ENCODE assay signal across 21 cellular contexts in genomic region chrX:15908891-15909290, GRCh38. TPM values are rescaled to one million over a fixed set of nuclear protein-coding genes. Genes with fewer than 3 reads are reported as not detected.
A peak's percentile ranks its signal among the peaks of the same experiment; 100 is the strongest.
DNase-seq lines count a peak whose midpoint lies in the region; ATAC-seq, FAIRE-seq and TF ChIP-seq lines count a peak whose summit lies in the region.
"Had no signal": no experiment of that assay in that cellular context is flagged by ENCODE, and none has a peak within 500 bp of the region (broad histone marks: within the 10 kb centered on the region; RNA-seq: fewer than 3 reads in every experiment).

No MANE protein-coding gene starts in this region.

- H2AK5ac ChIP-seq in trophoblast cell (ENCODE audit: low read length) = no peak overlapping the region

- in situ Hi-C loops in HepG2 (cut with HindIII; ENCODE audit: extremely low pct_ligation_motif_present, low pct_unique_long_range_greater_than_20kb) = no loop called here

- TF ChIP-seq CTCF in HepG2 (CRISPR knock-in tag; IDR thresholded peaks at IDR 0.05) = no peak
- no peak for TF ChIP-seq CTCF in right lobe of liver (IDR thresholded peaks at IDR 0.05)
- TF ChIP-seq CTCF in cardiac fibroblast (IDR thresholded peaks at IDR 0.05; ENCODE audit: low read depth, low read length) = no peak
- no peak for TF ChIP-seq CTCF in hepatocyte (IDR thresholded peaks at IDR 0.05; ENCODE audit: poor library complexity)

- FAIRE-seq in HepG2 (lab: Jason Lieb, UNC) = no peak
- FAIRE-seq: GM12878, H54 had no signal

- no peak overlapping the region for H3K4ac ChIP-seq in trophoblast cell (ENCODE audit: low read depth, low read length)

- H2AFZ ChIP-seq in HepG2 (ENCODE audit: low read length) = no peak overlapping the region
- no peak overlapping the region for H2AFZ ChIP-seq in trophoblast cell (ENCODE audit: insufficient read depth, low read length, poor library complexity)
- no peak overlapping the region for H2AFZ ChIP-seq in hepatocyte

- no peak overlapping the region for H3K4me2 ChIP-seq in HepG2 (ENCODE audit: low read depth, low read length)
- no peak overlapping the region for H3K4me2 ChIP-seq in trophoblast cell (ENCODE audit: low read length)
- no peak overlapping the region for H3K4me2 ChIP-seq in hepatocyte

- H2BK12ac ChIP-seq in trophoblast cell (ENCODE audit: low read length) = no peak overlapping the region

- DNase-seq in HepG2 (ENCODE audit: low spot score) (peak; percentile 12), right lobe of liver (no peak), cardiac fibroblast (ENCODE audit: low read depth in 2 of 2) (peak; percentile 7 to 21), left kidney (ENCODE audit: low read depth, low spot score) (peak; percentile 9), trophoblast cell (no peak), Right ventricle myocardium superior (no peak), hepatocyte (ENCODE audit: low spot score) (no peak)
- DNase-seq: activated CD4-positive, alpha-beta T cell treated with anti-CD3 and anti-CD28 coated beads, Interleukin-2, amount 10 ng/mL, durations not matched to agents 7 days and 5 days; activated naive CD8-positive, alpha-beta T cell treated with anti-CD3 and anti-CD28 coated beads, Interleukin-2, amount 10 ng/mL, durations not matched to agents 7 days and 5 days; activated T-cell treated with anti-CD3 and anti-CD28 coated beads, Interleukin-2, amount 50 U/mL, for 24 hours; CD8-positive, alpha-beta memory T cell; heart right ventricle; kidney glomerular epithelial cell; mucosa of descending colon; NCI-H2171; SJCRH30; stimulated activated naive CD4-positive, alpha-beta T cell treated with Interleukin-2 at 50 U/mL for 16 hours; T1000 had no signal

- no TSS peak for BruUV-seq in HepG2 (replicated peaks; lab: Mats Ljungman, UMichigan)

- intact Hi-C loops in HepG2 (cut with micrococcal nuclease; ENCODE audit: unreplicated experiment) = no loop called here
- intact Hi-C loops in right lobe of liver (cut with DNase I) = no loop called here
- intact Hi-C loops in Right ventricle myocardium superior (cut with DNase I) = no loop called here

- H4K8ac ChIP-seq in trophoblast cell (ENCODE audit: low read depth, low read length) = no peak overlapping the region

- H3K27ac ChIP-seq in HepG2 (ENCODE audit: extremely low read length, insufficient read depth, low read length) (no peak overlapping the region), right lobe of liver (no peak overlapping the region), trophoblast cell (ENCODE audit: low read depth, low read length) (no peak overlapping the region), hepatocyte (no peak overlapping the region)
- H3K27ac ChIP-seq: heart right ventricle, SJCRH30 had no signal

- H3K36me3 ChIP-seq in HepG2 (replicated peaks in 1 of 2; ENCODE audit: control insufficient read depth in 1 of 2, insufficient read depth in 2 of 2, low read length in 2 of 2) (no peaks in the 10 kb centered on the region), right lobe of liver (no peaks in the 10 kb centered on the region), trophoblast cell (ENCODE audit: control insufficient read depth in 1 of 2, insufficient read depth in 2 of 2, low read length in 2 of 2) (no peaks in the 10 kb centered on the region), hepatocyte (replicated peaks; ENCODE audit: insufficient read depth, low read depth) (no peaks in the 10 kb centered on the region)
- H3K36me3 ChIP-seq: heart right ventricle, SJCRH30 had no signal

- H3K4me1 ChIP-seq in HepG2 (ENCODE audit: insufficient read depth, low read length) (peaks cover 7% of the 10 kb centered on the region), right lobe of liver (no peaks in the 10 kb centered on the region), trophoblast cell (ENCODE audit: control insufficient read depth in 1 of 2, insufficient read depth in 2 of 2, low read length in 2 of 2) (no peaks in the 10 kb centered on the region), hepatocyte (ENCODE audit: insufficient read depth) (peaks cover 7% of the 10 kb centered on the region)

- H3K9ac ChIP-seq in HepG2 (ENCODE audit: insufficient read depth, low read depth, low read length) (no peak overlapping the region), trophoblast cell (ENCODE audit: low read length) (no peak overlapping the region)

- TF ChIP-seq POLR2A in HepG2 (IDR thresholded peaks at IDR 0.05; ENCODE audit: insufficient read depth in 1 of 2, low read depth in 2 of 2, low read length in 2 of 2) (no peak), right lobe of liver (IDR thresholded peaks at IDR 0.05) (no peak)

- TF ChIP-seq RAD21 in HepG2 (CRISPR knock-in tag; IDR thresholded peaks at IDR 0.05) = no peak

- H4K20me1 ChIP-seq in HepG2 (ENCODE audit: insufficient read depth, low read length) = no peaks in the 10 kb centered on the region
- H4K20me1 ChIP-seq in hepatocyte (ENCODE audit: insufficient read depth, poor library complexity, severe bottlenecking) = no peaks in the 10 kb centered on the region

- H4K91ac ChIP-seq in trophoblast cell (ENCODE audit: low read depth, low read length) = no peak overlapping the region

- CTCF ChIA-PET in HepG2 (lab: Yijun Ruan, JAX; ENCODE audit: low intra/inter-chr PET ratio, low total read pairs) = no interaction called here

- H3K14ac ChIP-seq in trophoblast cell (ENCODE audit: low read length) = no peak overlapping the region

- POLR2A ChIA-PET in HepG2 (lab: Yijun Ruan, JAX) = no interaction called here

- H2BK5ac ChIP-seq in trophoblast cell (ENCODE audit: low read depth, low read length, poor library complexity) = no peak overlapping the region

- H3K27me3 ChIP-seq in HepG2 (ENCODE audit: control insufficient read depth in 1 of 2, insufficient read depth in 2 of 2, low read length in 2 of 2) (no peaks in the 10 kb centered on the region), right lobe of liver (no peaks in the 10 kb centered on the region), trophoblast cell (ENCODE audit: insufficient read depth, low read length) (no peaks in the 10 kb centered on the region), hepatocyte (no peaks in the 10 kb centered on the region)
- H3K27me3 ChIP-seq: SJCRH30 had no signal

- H3K23ac ChIP-seq in trophoblast cell (ENCODE audit: low read length) = no peak overlapping the region

- no peak overlapping the region for H3K18ac ChIP-seq in trophoblast cell (ENCODE audit: low read length)

- no peaks in the 10 kb centered on the region for H3K9me2 ChIP-seq in hepatocyte (replicated peaks; ENCODE audit: insufficient read depth)

- no peaks in the 10 kb centered on the region for H3K79me1 ChIP-seq in trophoblast cell (ENCODE audit: low read length)

- peak; percentile 63 for ATAC-seq in HepG2
- ATAC-seq in right lobe of liver = no peak
- ATAC-seq in GM18502 (IDR thresholded peaks at IDR 0.05; ENCODE audit: poor library complexity, unreplicated experiment) = no peak
- no peak for ATAC-seq in Right ventricle myocardium superior (ENCODE audit: poor library complexity)
- ATAC-seq: GM12878, mucosa of descending colon had no signal

- H3K9me3 ChIP-seq in HepG2 (ENCODE audit: low read length) = no peaks in the 10 kb centered on the region
- no peaks in the 10 kb centered on the region for H3K9me3 ChIP-seq in right lobe of liver
- H3K9me3 ChIP-seq in trophoblast cell (ENCODE audit: insufficient read depth, low read depth, low read length) = no peaks in the 10 kb centered on the region
- no peaks in the 10 kb centered on the region for H3K9me3 ChIP-seq in hepatocyte (ENCODE audit: low read depth)
- H3K9me3 ChIP-seq: heart right ventricle, mucosa of descending colon, SJCRH30 had no signal

- H4K12ac ChIP-seq in trophoblast cell (ENCODE audit: low read depth, low read length) = no peak overlapping the region

- H3K4me3 ChIP-seq in HepG2 (replicated peaks in 1 of 3; ENCODE audit: insufficient read depth in 1 of 3, low read depth in 2 of 3, low read length in 3 of 3) (no peak overlapping the region), right lobe of liver (no peak overlapping the region), cardiac fibroblast (replicated peaks in 1 of 2; ENCODE audit: low read depth in 2 of 2, low read length in 2 of 2) (no peak overlapping the region), trophoblast cell (ENCODE audit: low read depth, low read length) (no peak overlapping the region), hepatocyte (no peak overlapping the region)
- H3K4me3 ChIP-seq: GM12878, heart right ventricle, mucosa of descending colon, SJCRH30 had no signal

- TF ChIP-seq EP300 in HepG2 (IDR thresholded peaks at IDR 0.05; ENCODE audit: low read depth in 2 of 2, low read length in 2 of 2) (no peak), HepG2 (CRISPR knock-in tag; IDR thresholded peaks at IDR 0.05; ENCODE audit: borderline replicate concordance) (no peak)

- H2BK120ac ChIP-seq in trophoblast cell (ENCODE audit: insufficient read depth, low read length, poor library complexity) = no peak overlapping the region

- H3K79me2 ChIP-seq in HepG2 (ENCODE audit: insufficient read depth, low read length) = no peaks in the 10 kb centered on the region
- no peaks in the 10 kb centered on the region for H3K79me2 ChIP-seq in trophoblast cell (ENCODE audit: control insufficient read depth, insufficient read depth, low read length, poor library complexity)
- no peaks in the 10 kb centered on the region for H3K79me2 ChIP-seq in hepatocyte

RNA-seq across cellular contexts. Expression of gene AP1S2, which starts 54.3 kb away (rescaled TPM):
- total RNA-seq in HepG2 (2016; rRNA removed; fragmentation: Illumina TruSeq; extraction: Trizol) = 18.8 and 22.7 TPM in 2 replicates
- 3.9 and 4.6 TPM in 2 replicates for total RNA-seq in HepG2 (2016; cell fraction: cytosol; rRNA removed; fragmentation: Illumina TruSeq; extraction: Trizol; ENCODE audit: low read depth)
- total RNA-seq in HepG2 (2016; cell fraction: insoluble cytoplasmic fraction; rRNA removed; fragmentation: Illumina TruSeq; extraction: Trizol) = 13.7 and 22.4 TPM in 2 replicates
- 10.4 and 10.9 TPM in 2 replicates for total RNA-seq in HepG2 (2016; cell fraction: membrane; rRNA removed; fragmentation: Illumina TruSeq; extraction: Trizol)
- total RNA-seq in HepG2 (2016; cell fraction: nucleus; rRNA removed; fragmentation: Illumina TruSeq; extraction: Trizol) = 9.5 and 10.1 TPM in 2 replicates
- 7.1 and 10.1 TPM in 2 replicates for polyA plus RNA-seq in HepG2 (2011; rRNA removed)
- polyA plus RNA-seq in HepG2 (2011; cell fraction: cytosol; rRNA removed) = 2.8 and 4.9 TPM in 2 replicates
- polyA plus RNA-seq in HepG2 (2011; cell fraction: nucleus; rRNA removed) = 2.4 and 3.9 TPM in 2 replicates
- polyA plus RNA-seq in HepG2 (2012) = 6.8 and 8.8 TPM in 2 replicates
- polyA plus RNA-seq in HepG2 (2016; cell fraction: cytosol; fragmentation: Illumina TruSeq; extraction: Trizol; ENCODE audit: low read depth) = 3.8 and 4.5 TPM in 2 replicates
- polyA plus RNA-seq in HepG2 (2016; cell fraction: insoluble cytoplasmic fraction; fragmentation: Illumina TruSeq; extraction: Trizol; ENCODE audit: low read depth) = 20.0 and 20.8 TPM in 2 replicates
- polyA plus RNA-seq in HepG2 (2016; cell fraction: membrane; fragmentation: Illumina TruSeq; extraction: Trizol; ENCODE audit: low read depth) = 9.1 and 9.6 TPM in 2 replicates
- polyA plus RNA-seq in HepG2 (2016; cell fraction: nucleus; fragmentation: Illumina TruSeq; extraction: Trizol; ENCODE audit: insufficient read depth, low read depth) = 12.7 and 12.8 TPM in 2 replicates
- 5.8 and 14.8 TPM in 2 replicates for polyA minus RNA-seq in HepG2 (2011; rRNA and poly(A)+ RNA removed; ENCODE audit: low replicate concordance)
- 8.6 and 9.3 TPM in 2 replicates for polyA minus RNA-seq in HepG2 (2011; cell fraction: cytosol; rRNA and poly(A)+ RNA removed)
- 10.2 and 10.4 TPM in 2 replicates for polyA minus RNA-seq in HepG2 (2011; cell fraction: nucleus; rRNA and poly(A)+ RNA removed)
- total RNA-seq in right lobe of liver = 10 to 100 TPM in 3 of 6 experiments, 1 to 10 TPM in 3; 4.0 to 12.3 (median 9.6) TPM
- polyA plus RNA-seq in trophoblast cell (2013) = 15.4 and 16.8 TPM in 2 replicates
- 117 TPM for total RNA-seq in Right ventricle myocardium superior
- total RNA-seq in hepatocyte = 64.9 and 69.2 TPM in 2 replicates
- 29.0 and 36.9 TPM in 2 replicates for polyA plus RNA-seq in hepatocyte

Comparison
In these comparisons a context has a peak if more than half of its experiments do, and no peak if none do; other contexts are left out.
1. DNase-seq: peak in HepG2 (single experiment), cardiac fibroblast (2 of 2) and left kidney (single experiment); none in right lobe of liver (0 of 3), trophoblast cell (0 of 2), Right ventricle myocardium superior (single experiment) and hepatocyte (single experiment).